ENCODE assay signal across 8 cellular contexts in the genomic region with DNA sequence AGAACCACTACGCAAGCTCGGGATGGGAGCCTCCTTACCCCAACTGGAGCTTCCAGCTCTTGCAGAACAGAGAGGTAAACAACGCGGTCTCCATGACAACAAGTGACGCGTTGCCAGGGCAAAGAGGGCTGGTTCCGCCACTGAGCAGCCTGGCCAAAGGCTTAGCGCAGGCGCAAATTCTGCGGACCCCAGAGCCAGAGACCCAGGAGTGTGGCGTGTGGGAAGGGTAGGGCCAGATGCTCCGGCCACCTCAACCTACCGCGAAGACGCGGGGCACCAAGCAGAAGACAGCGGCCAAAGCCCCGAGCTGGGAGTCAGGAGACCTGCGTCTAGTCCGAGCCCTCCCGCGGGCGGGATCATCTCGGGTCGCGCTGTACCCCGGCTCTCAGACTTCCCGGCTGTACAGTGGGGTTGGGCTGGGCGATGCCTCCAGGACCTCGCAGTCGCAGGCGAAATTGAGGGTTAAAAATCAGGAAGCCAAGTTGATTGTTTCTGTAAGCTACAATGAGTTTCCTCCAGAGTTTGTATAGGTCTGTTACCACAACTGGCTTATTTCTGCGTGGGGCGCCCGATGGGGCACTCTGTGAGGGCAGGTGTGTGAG. TPM values are rescaled to one million over a fixed set of nuclear protein-coding genes. Genes with fewer than 3 reads are reported as not detected.
DNase-seq lines count a peak whose midpoint lies in the region; ATAC-seq and TF ChIP-seq lines count a peak whose summit lies in the region.

Gene TEKT1 (minus strand): TSS at position 68 of the 602 bp plus-strand sequence. CDS start 1,353 bp downstream, outside the sequence.

- peaks cover 12 to 17% (median 12%) of the 10 kb centered on the region in 3 donors for H3K4me1 Mint-ChIP-seq in naive B cell

- H3K4me3 ChIP-seq in GM12875 (ENCODE audit: low read depth, low read length) (peak within 1 kb of the TSS; percentile 43), fibroblast of pulmonary artery (replicated peaks; ENCODE audit: low read depth, low read length) (peak within 1 kb of the TSS; percentile 58)

- peak; percentile 7 for DNase-seq in NCI-H526 treated with DMSO at 0.1 percent for 48 hours (lab: John Stamatoyannopoulos, UW)
- peak; percentile 37 for DNase-seq in activated T-helper 1 cell treated with Interleukin-2 at 50 U/mL for 16 hours (ENCODE audit: low read depth)
- DNase-seq in fibroblast of pulmonary artery (ENCODE audit: low read depth), result peak; percentile 88
- DNase-seq in naive B cell, result peak; percentile 83
- DNase-seq in stimulated activated CD8-positive, alpha-beta memory T cell treated with anti-CD3 and anti-CD28 coated beads, Interleukin-7, amount 100 ng/mL, for 1 hour (ENCODE audit: low read depth in 2 of 2), result peak; percentile 37 to 53
- no peak for DNase-seq in A172 (ENCODE audit: low spot score)

- H3K27ac Mint-ChIP-seq in naive B cell, result peak within 1 kb of the TSS; percentile 89 to 98 (median 94)

- H3K36me3 Mint-ChIP-seq in naive B cell, result no peaks in the 10 kb centered on the region

- ATAC-seq in naive B cell (ENCODE audit: low read depth in 2 of 2), result peak; percentile 95
- no peak for ATAC-seq in HG03045 (IDR thresholded peaks at IDR 0.05; ENCODE audit: unreplicated experiment)

- peak within 1 kb of the TSS; percentile 73 to 94 (median 90) for H3K4me3 Mint-ChIP-seq in naive B cell

- TF ChIP-seq CTCF in GM12875 (IDR thresholded peaks at IDR 0.05; ENCODE audit: borderline replicate concordance, insufficient read depth, low read depth, low read length) (no peak), fibroblast of pulmonary artery (IDR thresholded peaks at IDR 0.05; ENCODE audit: low read length, missing control alignments) (no peak)

- H3K9me3 Mint-ChIP-seq in naive B cell, result no peaks in the 10 kb centered on the region

- H3K27me3 Mint-ChIP-seq in naive B cell, result peaks cover 46 to 78% (median 77%) of the 10 kb centered on the region in 3 donors

RNA-seq across cellular contexts. Expression of gene TEKT1, which starts in this region (rescaled TPM):
- not detected for polyA plus RNA-seq in naive B cell (ENCODE audit: low read depth in 6 of 6)
- total RNA-seq in A172 (2014; rRNA removed; shearing (Covaris generic)), result not detected in 2 replicates

Comparison
In these comparisons a context has a peak if more than half of its experiments do, and no peak if none do; other contexts are left out.
1. Peak in DNase-seq and ATAC-seq in naive B cell; RNA of the gene not detected or under 1 TPM.